12 cellular contexts compared by ENCODE assay signal in the genomic region with DNA sequence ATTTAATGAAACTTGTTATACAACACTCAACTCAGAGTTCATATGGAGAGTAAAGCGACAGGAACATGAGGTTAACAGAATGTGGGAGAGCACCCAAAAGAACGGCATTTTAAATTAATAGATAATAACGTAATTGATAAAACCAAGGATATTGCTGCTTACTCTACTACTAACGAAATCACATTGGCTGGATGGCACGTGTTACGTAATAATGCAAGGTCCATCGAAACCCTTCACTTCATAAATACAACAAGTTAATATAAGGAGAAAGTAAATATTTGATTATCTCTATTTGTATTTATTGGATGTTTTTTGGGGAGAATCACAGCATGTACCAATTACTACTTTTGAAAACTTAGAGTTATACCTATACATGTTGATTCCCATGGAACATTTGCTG. TPM values are rescaled to one million over a fixed set of nuclear protein-coding genes. Genes with fewer than 3 reads are reported as not detected.
DNase-seq lines count a peak whose midpoint lies in the region; ATAC-seq and TF ChIP-seq lines count a peak whose summit lies in the region.
"Had no signal": no experiment of that assay in that cellular context is flagged by ENCODE, and none has a peak within 500 bp of the region (broad histone marks: within the 10 kb centered on the region; RNA-seq: fewer than 3 reads in every experiment).

No MANE protein-coding gene starts in this region.

- no peak overlapping the region for H2BK120ac ChIP-seq in neuronal stem cell (ENCODE audit: low read depth, low read length)

- no peak overlapping the region for H2BK15ac ChIP-seq in neuronal stem cell (ENCODE audit: low read length)

- H3K27ac ChIP-seq in heart right ventricle (peak overlapping the region in 2 of 10 donors; percentile 85 to 90), neuronal stem cell (replicated peaks; ENCODE audit: low read length) (no peak overlapping the region), uterus (peak overlapping the region; percentile 92 to 98)
- H3K27ac ChIP-seq: A549, epithelial cell of prostate had no signal

- H3K14ac ChIP-seq in neuronal stem cell (ENCODE audit: low read length), result no peak overlapping the region

- peak overlapping the region; percentile 51 for H3K4me2 ChIP-seq in neuronal stem cell (ENCODE audit: insufficient read depth, low read length, poor library complexity, severe bottlenecking)

- H3K9ac ChIP-seq in neuronal stem cell (ENCODE audit: low read depth, low read length, poor library complexity), result no peak overlapping the region

- no peak for TF ChIP-seq CTCF in heart right ventricle (IDR thresholded peaks at IDR 0.05)
- TF ChIP-seq CTCF in uterus (IDR thresholded peaks at IDR 0.05), result no peak

- H3K27me3 ChIP-seq in heart right ventricle, result peaks cover 0 to 42% (median 0%) of the 10 kb centered on the region in 7 donors
- no peaks in the 10 kb centered on the region for H3K27me3 ChIP-seq in neuronal stem cell (ENCODE audit: control insufficient read depth in 3 of 3, insufficient read depth in 3 of 3, low read depth in 1 of 3, low read length in 3 of 3)
- no peaks in the 10 kb centered on the region for H3K27me3 ChIP-seq in uterus

- H3K79me1 ChIP-seq in neuronal stem cell (ENCODE audit: low read depth, low read length), result no peaks in the 10 kb centered on the region

- H3K4me3 ChIP-seq in heart right ventricle (peak overlapping the region in 9 of 10 donors; percentile 57 to 82 (median 70)), neuronal stem cell (ENCODE audit: low read length in 2 of 2) (peak overlapping the region in 1 of 2 donors; percentile 94), uterus (peak overlapping the region; percentile 62 to 79)
- H3K4me3 ChIP-seq: A549 had no signal

- no peak overlapping the region for H3K18ac ChIP-seq in neuronal stem cell (ENCODE audit: low read length)

- intact Hi-C loops in heart right ventricle (cut with DNase I) (loop anchor here in 4 of 10 donors (2.0 to 10.0 kb wide), 7 partner anchors 159 to 619 kb away; a partner anchor contains a TSS), left cardiac atrium (cut with DNase I) (loop anchor here in 1 of 2 donors (5.0 kb wide), 1 partner anchor 166 kb away; no protein-coding TSS in a partner anchor), uterus (cut with DNase I; ENCODE audit: low total_unique reads) (no loop called here)

- WGBS in heart right ventricle, 2 donors, result 66 to 68% methylated on average over 7 of the region's 7 CpGs
- no CpG with 5 or more reads among the region's 7 CpGs for WGBS in neuronal stem cell (ENCODE audit: extremely low coverage in 2 of 2, insufficient read length in 2 of 2, insufficient replicate concordance in 1 of 2), 2 donors

- no peak overlapping the region for H2BK5ac ChIP-seq in neuronal stem cell (ENCODE audit: low read length)

- H3K4ac ChIP-seq in neuronal stem cell (ENCODE audit: low read length), result no peak overlapping the region

- no peak overlapping the region for H2AFZ ChIP-seq in neuronal stem cell (ENCODE audit: low read length)

- TF ChIP-seq POLR2A in uterus (IDR thresholded peaks at IDR 0.05), result no peak

- no peaks in the 10 kb centered on the region for H3K9me3 ChIP-seq in heart right ventricle
- no peaks in the 10 kb centered on the region for H3K9me3 ChIP-seq in neuronal stem cell (replicated peaks in 1 of 2; ENCODE audit: control insufficient read depth in 2 of 2, insufficient read depth in 1 of 2, low read depth in 1 of 2, low read length in 2 of 2)
- no peaks in the 10 kb centered on the region for H3K9me3 ChIP-seq in uterus
- H3K9me3 ChIP-seq: A549 had no signal

- no peak overlapping the region for H2BK12ac ChIP-seq in neuronal stem cell (ENCODE audit: low read length)

- H2AK5ac ChIP-seq in neuronal stem cell (ENCODE audit: low read depth, low read length), result no peak overlapping the region

- no peak overlapping the region for H4K91ac ChIP-seq in neuronal stem cell (ENCODE audit: low read depth, low read length, poor library complexity)

- no peak overlapping the region for H4K8ac ChIP-seq in neuronal stem cell (ENCODE audit: low read depth, low read length)

- no peak for DNase-seq in heart right ventricle
- no peak for DNase-seq in left cardiac atrium
- peak; percentile 47 for DNase-seq in fibroblast of peridontal ligament (ENCODE audit: extremely low read depth)
- DNase-seq in neuronal stem cell (ENCODE audit: low spot score), result no peak
- no peak for DNase-seq in uterus
- no peak for DNase-seq in stimulated activated CD4-positive, alpha-beta T cell treated with anti-CD3 and anti-CD28 coated beads, Interleukin-1b, Interleukin-23, amount 100 ng/mL, for 48 hours
- DNase-seq in EL, result no peak
- no peak for DNase-seq in DMS53 (lab: John Stamatoyannopoulos, UW)
- DNase-seq: central memory CD4-positive, alpha-beta T cell; stimulated activated naive CD8-positive, alpha-beta T cell treated with anti-CD3 and anti-CD28 coated beads, Interleukin-15, amount 100 ng/mL, for 72 hours had no signal

- ATAC-seq in heart right ventricle (no peak), left cardiac atrium (no peak)
- ATAC-seq: A549; stimulated activated naive CD8-positive, alpha-beta T cell treated with anti-CD3 and anti-CD28 coated beads, Interleukin-15, amount 100 ng/mL, for 72 hours had no signal

- peaks cover 0 to 48% (median 16%) of the 10 kb centered on the region in 9 donors for H3K4me1 ChIP-seq in heart right ventricle
- peaks cover 7 to 27% of the 10 kb centered on the region in 2 donors for H3K4me1 ChIP-seq in neuronal stem cell (ENCODE audit: control insufficient read depth in 2 of 2, insufficient read depth in 1 of 2, low read depth in 1 of 2, low read length in 2 of 2)
- peaks cover 0 to 6% of the 10 kb centered on the region in 2 donors for H3K4me1 ChIP-seq in uterus

- H3K36me3 ChIP-seq in heart right ventricle, result no peaks in the 10 kb centered on the region
- H3K36me3 ChIP-seq in neuronal stem cell (replicated peaks in 1 of 2; ENCODE audit: control insufficient read depth in 2 of 2, insufficient read depth in 2 of 2, low read length in 2 of 2), result no peaks in the 10 kb centered on the region
- no peaks in the 10 kb centered on the region for H3K36me3 ChIP-seq in uterus

- no peak overlapping the region for H3K23ac ChIP-seq in neuronal stem cell (ENCODE audit: low read depth, low read length, poor library complexity)

RNA-seq across cellular contexts. Expression of a gene that starts 1.5 kb away (rescaled TPM):
- total RNA-seq in heart right ventricle (10 to 100 TPM; 25.2 to 48.1 (median 32.1) TPM), left cardiac atrium (10 to 100 TPM; 31.5 to 34.7 TPM), uterus (100 to 1,000 TPM in 1 of 4 donors, 10 to 100 TPM in 3; 32.4 to 136 (median 69.6) TPM)
- 10 to 100 TPM in 1 of 2 donors, 1 to 10 TPM in 1; 3.8 to 10.8 TPM for polyA plus RNA-seq in heart right ventricle
- polyA plus RNA-seq in neuronal stem cell (2013, experiment 1 of 2), result 4.3 TPM
- 4.4 TPM for polyA plus RNA-seq in neuronal stem cell (2013, experiment 2 of 2)
- polyA plus RNA-seq: A549 had no signal
